Comparison of ENCODE assay signal across 1 cellular context in genomic region chr4:6493668-6494304, GRCh38.
TF ChIP-seq lines count a peak whose summit lies in the region.

No MANE protein-coding gene starts in this region.

TF ChIP-seq in K562, 482 proteins besides CTCF, POLR2A, EP300 and RAD21 (continued from another document):
- TF ChIP-seq PBX2 (CRISPR knock-in tag; IDR thresholded peaks at IDR 0.05; ENCODE audit: low read depth): no peak
- TF ChIP-seq PBX2 (tag; conservative IDR thresholded peaks at IDR 0.05; ENCODE audit: low read depth): peak; percentile 49
- TF ChIP-seq POU5F1 (IDR thresholded peaks at IDR 0.05; ENCODE audit: borderline replicate concordance, low read depth, low read length, partially characterized antibody): no peak
- no peak for TF ChIP-seq ZNF584 (CRISPR knock-in tag; IDR thresholded peaks at IDR 0.05; ENCODE audit: low read depth)
- TF ChIP-seq ZNF592 (IDR thresholded peaks at IDR 0.05): no peak
- no peak for TF ChIP-seq SIN3A (IDR thresholded peaks at IDR 0.05; ENCODE audit: borderline replicate concordance in 2 of 2, control insufficient read depth in 1 of 2, low read depth in 2 of 2, low read length in 2 of 2)
- TF ChIP-seq YBX1 (IDR thresholded peaks at IDR 0.05): no peak
- no peak for TF ChIP-seq ZSCAN32 (CRISPR knock-in tag; IDR thresholded peaks at IDR 0.05)
- TF ChIP-seq ZNF311 (CRISPR knock-in tag; IDR thresholded peaks at IDR 0.05): no peak
- no peak for TF ChIP-seq ZFP36 (IDR thresholded peaks at IDR 0.05; ENCODE audit: low read depth, low read length, partially characterized antibody)
- TF ChIP-seq TFE3 (CRISPR knock-in tag; IDR thresholded peaks at IDR 0.05): no peak
- TF ChIP-seq FOXA1 (IDR thresholded peaks at IDR 0.05; ENCODE audit: borderline replicate concordance): no peak
TF ChIP-seq in K562: peak in this region for 3.
